In the genomic region with DNA sequence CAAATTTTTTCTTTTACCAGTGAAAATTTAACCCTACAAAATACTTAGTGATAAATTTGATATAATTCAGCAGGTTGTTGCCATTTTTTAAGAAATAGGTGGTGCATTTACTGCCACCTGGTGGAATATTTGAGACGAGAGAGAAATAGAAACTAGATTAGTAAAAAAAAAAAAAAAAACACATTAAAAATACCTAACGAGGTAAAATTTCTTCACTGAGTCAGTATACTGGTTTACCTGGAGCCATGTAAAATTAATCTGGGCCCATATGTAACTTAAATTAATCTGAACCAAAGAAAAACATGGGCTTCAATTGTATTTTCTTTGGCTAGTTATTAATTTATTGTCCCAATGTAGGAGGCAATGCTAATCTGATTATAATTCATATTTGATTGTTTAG, we compare ENCODE assay signal across 8 cellular contexts.
DNase-seq lines count a peak whose midpoint lies in the region; ATAC-seq and TF ChIP-seq lines count a peak whose summit lies in the region.

No MANE protein-coding gene starts in this region.

- H3K9ac ChIP-seq in HCT116 (ENCODE audit: low read length) = no peak overlapping the region
- H3K9ac ChIP-seq in SK-N-MC (ENCODE audit: insufficient read length) = peak overlapping the region; percentile 35

- intact Hi-C loops in HCT116 (cut with micrococcal nuclease) = loop anchor here (1.0 to 10.0 kb wide), 5 partner anchors 186 to 1110 kb away; no protein-coding TSS in a partner anchor

- H4K20me1 ChIP-seq in HCT116 (ENCODE audit: insufficient read depth) = no peaks in the 10 kb centered on the region

- H2AFZ ChIP-seq in HCT116 (ENCODE audit: low read depth, low read length, poor library complexity, severe bottlenecking) = peak overlapping the region; percentile 98

- no peaks in the 10 kb centered on the region for H3K36me3 ChIP-seq in HCT116 (ENCODE audit: control insufficient read depth in 1 of 2, insufficient read depth in 2 of 2, low read length in 2 of 2)
- no peaks in the 10 kb centered on the region for H3K36me3 ChIP-seq in SK-N-MC (ENCODE audit: insufficient read depth, low read length)

- ATAC-seq in HCT116 (no peak), GM19397 (IDR thresholded peaks at IDR 0.05; ENCODE audit: unreplicated experiment) (no peak), GM18511 (IDR thresholded peaks at IDR 0.05; ENCODE audit: unreplicated experiment) (no peak)

- no peaks in the 10 kb centered on the region for H3K36me3 Mint-ChIP-seq in glutamatergic neuron (ENCODE audit: unreplicated experiment)

- no TSS peak for BruUV-seq in HCT116 (replicated peaks; lab: Mats Ljungman, UMichigan)

- no peaks in the 10 kb centered on the region for H3K9me3 ChIP-seq in HCT116 (ENCODE audit: control insufficient read depth in 1 of 2, insufficient read depth in 1 of 2, low read depth in 1 of 2, low read length in 2 of 2)
- no peaks in the 10 kb centered on the region for H3K9me3 ChIP-seq in SK-N-MC (ENCODE audit: low read depth, low read length)

- no peaks in the 10 kb centered on the region for H3K9me2 ChIP-seq in HCT116 (ENCODE audit: insufficient read depth)

- peak; percentile 28 for DNase-seq in CD1c-positive myeloid dendritic cell (ENCODE audit: extremely low spot score)
- DNase-seq in HCT116 (ENCODE audit: low read depth, low spot score) = peak; percentile 36
- peak; percentile 30 for DNase-seq in SK-N-MC (ENCODE audit: low read depth, low spot score)
- DNase-seq in glutamatergic neuron = no peak
- no peak for DNase-seq in cerebellar nuclear complex (lab: John Stamatoyannopoulos, UW)
- no peak for DNase-seq in activated naive CD4-positive, alpha-beta T cell treated with Interleukin-2 at 50 U/mL for 16 hours

- TF ChIP-seq CTCF in HCT116 (IDR thresholded peaks at IDR 0.05 in 2 of 3, conservative IDR thresholded peaks at IDR 0.05 in 1 of 3; ENCODE audit: borderline replicate concordance in 1 of 3, insufficient read depth in 1 of 3, low read depth in 2 of 3, low read length in 2 of 3) = peak; percentile 33 to 68 (median 63); a peak in 5 of 6 replicates
- TF ChIP-seq CTCF in glutamatergic neuron (IDR thresholded peaks at IDR 0.05; ENCODE audit: partially characterized antibody, unreplicated experiment) = peak; percentile 82

- no peak overlapping the region for H3K4me3 Mint-ChIP-seq in glutamatergic neuron (ENCODE audit: unreplicated experiment)

- RAD21 ChIA-PET in HCT116 (lab: Charles Lee; ENCODE audit: low non-redundant PET in 1 of 2, low total read pairs in 2 of 2, uncharacterized antibody in 2 of 2, unreplicated experiment in 2 of 2) = no interaction called here

- H3K27me3 Mint-ChIP-seq in glutamatergic neuron (ENCODE audit: unreplicated experiment) = no peaks in the 10 kb centered on the region

- H3K4me1 ChIP-seq in HCT116 (ENCODE audit: control insufficient read depth in 1 of 2, insufficient read depth in 2 of 2, low read length in 2 of 2) = peaks cover 0 to 5% of the 10 kb centered on the region in 2 experiments; a peak in 2 of 4 replicates

- peak; percentile 77 for TF ChIP-seq RAD21 in HCT116 (IDR thresholded peaks at IDR 0.05; ENCODE audit: low read depth)

- H3K4me3 ChIP-seq in HCT116 (replicated peaks in 1 of 2; ENCODE audit: low read depth in 1 of 2, low read length in 2 of 2) (no peak overlapping the region), SK-N-MC (no peak overlapping the region; the same call in 1 of the 2 replicates)

- TF ChIP-seq POLR2A in HCT116 (IDR thresholded peaks at IDR 0.05; ENCODE audit: borderline replicate concordance, extremely low read depth, insufficient read depth, insufficient read length) = no peak

- POLR2A ChIA-PET in HCT116 (lab: Charles Lee) = no interaction called here

- H3K27ac ChIP-seq in HCT116 (ENCODE audit: low read depth, low read length) (no peak overlapping the region), SK-N-MC (no peak overlapping the region)

- H3K27me3 ChIP-seq in HCT116 (ENCODE audit: insufficient read depth, low read length) = no peaks in the 10 kb centered on the region

- CTCF ChIA-PET in HCT116 (lab: Charles Lee) = no interaction called here

- H3K4me2 ChIP-seq in HCT116 (ENCODE audit: low read length) = peak overlapping the region; percentile 48

- H3K27ac Mint-ChIP-seq in glutamatergic neuron (ENCODE audit: unreplicated experiment) = no peak overlapping the region

- H3K9me3 Mint-ChIP-seq in glutamatergic neuron (ENCODE audit: unreplicated experiment) = no peaks in the 10 kb centered on the region

- H3K4me1 Mint-ChIP-seq in glutamatergic neuron (ENCODE audit: low read depth, unreplicated experiment) = no peaks in the 10 kb centered on the region

- no peaks in the 10 kb centered on the region for H3K79me2 ChIP-seq in HCT116 (ENCODE audit: insufficient read depth, low read length)

TF ChIP-seq in HCT116, 20 proteins besides CTCF, POLR2A, EP300 and RAD21:
- TF ChIP-seq POLR2AphosphoS5 (IDR thresholded peaks at IDR 0.05; ENCODE audit: low read depth, low read length) = no peak
- TF ChIP-seq ZNF274 (IDR thresholded peaks at IDR 0.05; ENCODE audit: low read depth, low read length) = no peak
- no peak for TF ChIP-seq ZBTB33 (IDR thresholded peaks at IDR 0.05; ENCODE audit: extremely low read depth, insufficient replicate concordance, low read length)
- TF ChIP-seq, protein P1, sequence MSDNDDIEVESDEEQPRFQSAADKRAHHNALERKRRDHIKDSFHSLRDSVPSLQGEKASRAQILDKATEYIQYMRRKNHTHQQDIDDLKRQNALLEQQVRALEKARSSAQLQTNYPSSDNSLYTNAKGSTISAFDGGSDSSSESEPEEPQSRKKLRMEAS (IDR thresholded peaks at IDR 0.05) = no peak
- TF ChIP-seq REST (IDR thresholded peaks at IDR 0.05; ENCODE audit: low read depth) = no peak
- TF ChIP-seq ELF1 (IDR thresholded peaks at IDR 0.05; ENCODE audit: borderline replicate concordance, low read depth) = no peak
- TF ChIP-seq EZH2phosphoT487 (IDR thresholded peaks at IDR 0.05; ENCODE audit: borderline replicate concordance) = no peak
- TF ChIP-seq ZFX (IDR thresholded peaks at IDR 0.05) = no peak
- TF ChIP-seq FOSL1 (IDR thresholded peaks at IDR 0.05; ENCODE audit: low read depth) = no peak
- TF ChIP-seq ATF3 (IDR thresholded peaks at IDR 0.05) = no peak
- no peak for TF ChIP-seq SP1 (IDR thresholded peaks at IDR 0.05; ENCODE audit: low read depth)
- TF ChIP-seq CBX3 (IDR thresholded peaks at IDR 0.05; ENCODE audit: low read depth) = no peak

Comparison
In these comparisons a context has a peak if more than half of its experiments do, and no peak if none do; other contexts are left out.
1. DNase-seq: peak in CD1c-positive myeloid dendritic cell (single experiment), HCT116 (single experiment) and SK-N-MC (single experiment); none in glutamatergic neuron (single experiment), cerebellar nuclear complex (0 of 2) and activated naive CD4-positive, alpha-beta T cell treated with Interleukin-2 at 50 U/mL for 16 hours (single experiment).